ENCODE assay signal across 11 cellular contexts in the genomic region with DNA sequence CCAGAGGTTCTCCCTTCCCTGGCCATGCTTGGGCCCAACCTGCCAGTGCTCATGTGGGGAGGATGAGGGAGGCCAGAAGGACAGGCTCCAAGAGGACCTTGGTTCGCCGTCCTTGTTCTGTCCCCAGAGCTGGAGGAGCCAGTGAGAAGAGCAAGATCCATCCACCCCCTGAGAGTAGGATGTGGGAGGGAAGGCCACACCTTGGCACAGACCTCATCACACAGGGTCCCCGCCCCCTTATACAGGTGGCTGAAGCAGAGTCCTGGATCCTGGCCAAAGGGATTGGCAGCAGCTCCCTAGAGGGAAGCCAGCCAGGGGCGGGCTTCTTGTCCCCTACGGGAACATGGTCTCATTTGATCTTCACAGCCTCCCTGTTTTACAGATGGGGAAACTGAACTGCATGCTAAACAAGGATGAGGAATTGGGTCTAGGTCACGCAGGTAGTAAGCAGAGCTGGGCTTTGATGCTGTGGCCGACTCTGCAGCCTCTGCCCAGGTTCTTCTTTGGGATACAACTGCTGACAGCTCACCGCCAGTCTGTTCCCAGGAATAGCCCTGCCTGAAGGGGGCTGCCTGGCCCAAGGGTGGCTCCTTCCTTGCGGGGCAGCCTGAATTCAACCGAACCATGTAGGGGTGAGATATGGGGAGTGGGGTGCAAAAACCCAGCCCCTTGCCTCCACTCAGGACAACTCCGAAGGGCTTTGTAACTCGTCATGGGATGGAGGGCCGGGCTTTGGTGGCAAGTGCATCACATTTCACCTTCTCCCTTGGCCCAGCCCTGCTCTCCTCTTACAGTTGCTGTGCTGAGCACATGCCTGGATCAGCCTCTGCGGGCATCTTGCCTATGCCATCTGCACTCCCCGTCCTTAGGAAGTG.
A peak's percentile ranks its signal among the peaks of the same experiment; 100 is the strongest.
DNase-seq lines count a peak whose midpoint lies in the region; ATAC-seq and FAIRE-seq lines count a peak whose summit lies in the region.
"Had no signal": no experiment of that assay in that cellular context is flagged by ENCODE, and none has a peak within 500 bp of the region (broad histone marks: within the 10 kb centered on the region; RNA-seq: fewer than 3 reads in every experiment).

No MANE protein-coding gene starts in this region.

- H3K4me3 ChIP-seq in BLaER1 treated with 17β-estradiol and CSF1 and Interleukin-3, amounts not matched to agents 10 nM and 100 nM = no peak overlapping the region

- H3K27ac ChIP-seq in BLaER1 treated with 17β-estradiol and CSF1 and Interleukin-3, amounts not matched to agents 10 nM and 100 nM = peak overlapping the region in 7 of 11 experiments; percentile 27 to 95 (median 48); a peak in 13 of 22 replicates

- no peaks in the 10 kb centered on the region for H4K20me1 ChIP-seq in BLaER1 treated with 17β-estradiol and CSF1 and Interleukin-3, amounts not matched to agents 10 nM and 100 nM

- H3K4me1 ChIP-seq in BLaER1 treated with 17β-estradiol and CSF1 and Interleukin-3, amounts not matched to agents 10 nM and 100 nM = peaks cover 13 to 100% (median 84%) of the 10 kb centered on the region in 10 experiments

- DNase-seq in LoVo (ENCODE audit: low spot score) (peak; percentile 90), NCI-H510A (lab: John Stamatoyannopoulos, UW) (peak; percentile 65), iPS-NIHi11 (ENCODE audit: low spot score) (peak; percentile 48), RCC 7860 (ENCODE audit: low spot score) (no peak)
- DNase-seq in effector CD8-positive, alpha-beta T cell (lab: John Stamatoyannopoulos, UW) = no peak
- DNase-seq: AML-193; effector memory CD4-positive, alpha-beta T cell; mammary epithelial cell had no signal

- H3K36me3 ChIP-seq in BLaER1 treated with 17β-estradiol and CSF1 and Interleukin-3, amounts not matched to agents 10 nM and 100 nM = no peaks in the 10 kb centered on the region

- FAIRE-seq in RCC 7860 (lab: Jason Lieb, UNC) = no peak

- peak overlapping the region in 2 of 11 experiments; percentile 2 to 22; a peak in 2 of 22 replicates for H3K9ac ChIP-seq in BLaER1 treated with 17β-estradiol and CSF1 and Interleukin-3, amounts not matched to agents 10 nM and 100 nM

- peak overlapping the region; percentile 2 to 95 (median 53); a peak in 18 of 22 replicates for H3K4me2 ChIP-seq in BLaER1 treated with 17β-estradiol and CSF1 and Interleukin-3, amounts not matched to agents 10 nM and 100 nM

- ATAC-seq in GM18867 (IDR thresholded peaks at IDR 0.05; ENCODE audit: unreplicated experiment) (no peak), HG02938 (IDR thresholded peaks at IDR 0.05; ENCODE audit: unreplicated experiment) (no peak)

- no peaks in the 10 kb centered on the region for H3K9me3 ChIP-seq in BLaER1 treated with 17β-estradiol and CSF1 and Interleukin-3, amounts not matched to agents 10 nM and 100 nM (replicated peaks in 1 of 11)

- H3K27me3 ChIP-seq in BLaER1 treated with 17β-estradiol and CSF1 and Interleukin-3, amounts not matched to agents 10 nM and 100 nM = no peaks in the 10 kb centered on the region

Comparison
In these comparisons a context has a peak if more than half of its experiments do, and no peak if none do; other contexts are left out.
1. DNase-seq: peak in LoVo (single experiment), NCI-H510A (single experiment) and iPS-NIHi11 (single experiment); none in RCC 7860 (single experiment) and effector CD8-positive, alpha-beta T cell (single experiment).